1 cellular context compared by ENCODE assay signal in the genomic region with DNA sequence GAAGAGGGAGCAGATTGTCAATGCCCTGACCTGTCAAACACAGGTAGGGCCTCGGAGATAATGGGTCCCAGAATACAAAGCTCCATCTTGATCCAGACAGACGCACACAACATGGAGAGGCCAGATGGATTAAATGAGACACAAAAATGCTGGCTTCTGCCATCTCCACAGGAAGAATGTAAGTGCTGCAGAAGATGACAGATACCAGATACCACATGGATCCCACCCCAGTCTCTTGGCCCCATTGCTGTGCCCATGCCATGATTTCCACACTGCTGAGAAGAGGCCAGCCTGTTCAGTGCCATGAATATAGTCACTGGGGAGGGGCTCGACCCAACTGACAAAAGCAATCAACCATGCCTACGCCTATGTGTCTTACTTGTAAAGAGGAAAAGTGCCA.
TF ChIP-seq lines count a peak whose summit lies in the region.

No MANE protein-coding gene starts in this region.

TF ChIP-seq in SK-N-SH, 30 proteins besides CTCF, POLR2A, EP300 and RAD21 (continued from another document):
- TF ChIP-seq RXRA (IDR thresholded peaks at IDR 0.05; ENCODE audit: borderline replicate concordance, low read depth) (no peak), SIN3A (IDR thresholded peaks at IDR 0.05; ENCODE audit: borderline replicate concordance, low read depth, low read length) (0 out of 2 replicates have a peak, but pooled peaks have one; percentile 59), MXI1 (IDR thresholded peaks at IDR 0.05; ENCODE audit: low read depth, low read length) (peak; percentile 74; the same call in 1 of the 2 replicates)
